24 cellular contexts compared by ENCODE assay signal in the genomic region with DNA sequence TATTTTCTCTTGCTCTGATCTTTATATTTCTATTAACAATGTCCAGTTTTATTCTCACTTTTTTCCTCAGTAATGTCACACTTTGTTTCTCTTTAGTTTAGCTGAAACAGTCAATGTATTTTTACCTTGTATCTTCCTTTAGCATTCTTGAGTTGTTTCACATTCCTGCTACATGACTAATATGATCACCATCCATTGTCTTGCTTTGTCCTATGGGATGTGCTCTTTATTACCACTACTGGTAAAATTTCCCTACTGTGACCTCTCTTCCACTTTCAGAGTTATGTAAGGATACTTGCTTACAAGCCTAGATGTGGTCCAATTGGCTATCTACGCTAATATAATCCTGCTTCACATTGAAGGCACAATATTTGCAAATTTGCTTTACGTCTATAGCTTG.
A peak's percentile ranks its signal among the peaks of the same experiment; 100 is the strongest.
DNase-seq lines count a peak whose midpoint lies in the region; ATAC-seq and TF ChIP-seq lines count a peak whose summit lies in the region.
"Had no signal": no experiment of that assay in that cellular context is flagged by ENCODE, and none has a peak within 500 bp of the region (broad histone marks: within the 10 kb centered on the region; RNA-seq: fewer than 3 reads in every experiment).

No MANE protein-coding gene starts in this region.

- POLR2A ChIA-PET in RWPE1 (lab: Yijun Ruan, JAX; ENCODE audit: low non-redundant PET), result no interaction called here

- DNase-seq in ACHN (peak; percentile 60), RWPE1 (ENCODE audit: low spot score) (peak; percentile 0), epithelial cell of prostate (ENCODE audit: low read depth, low spot score) (no peak), non-pigmented ciliary epithelial cell (ENCODE audit: low read depth) (peak; percentile 31), KG1 (lab: John Stamatoyannopoulos, UW) (no peak), middle frontal gyrus (ENCODE audit: extremely low spot score, low spot score) (no peak), sigmoid colon (no peak)
- DNase-seq: activated B cell treated with CpG ODN at 0.5 μM for 24 hours; activated CD4-positive, alpha-beta memory T cell treated with anti-CD3 and anti-CD28 coated beads, Interleukin-2, amount 10 ng/mL, durations not matched to agents 7 days and 5 days; activated naive CD4-positive, alpha-beta T cell; activated T-cell treated with anti-CD3 and anti-CD28 coated beads for 4 hours; CD4-positive, alpha-beta memory T cell; cerebellar nuclear complex; DND-41; effector memory CD8-positive, alpha-beta T cell; H7; NCI-H1048; NCI-H1930; occipital lobe; SK-N-SH had no signal

- H3K36me3 ChIP-seq in sigmoid colon, result no peaks in the 10 kb centered on the region
- H3K36me3 ChIP-seq: suprapubic skin, vagina had no signal

- TF ChIP-seq CTCF in RWPE1 (conservative IDR thresholded peaks at IDR 0.05; ENCODE audit: low read depth), result no peak
- no peak for TF ChIP-seq CTCF in sigmoid colon (IDR thresholded peaks at IDR 0.05)

- TF ChIP-seq EP300 in sigmoid colon (IDR thresholded peaks at IDR 0.05), result no peak

- H3K4me1 ChIP-seq in sigmoid colon, result peaks cover 0 to 26% (median 14%) of the 10 kb centered on the region in 4 donors
- H3K4me1 ChIP-seq: vagina had no signal

- CTCF ChIA-PET in RWPE1 (lab: Yijun Ruan, JAX), result no interaction called here

- intact Hi-C loops in sigmoid colon (cut with DNase I), result loop anchor here (10.0 kb wide), 1 partner anchor 122 kb away; no protein-coding TSS in a partner anchor

- no peak for TF ChIP-seq POLR2A in sigmoid colon (IDR thresholded peaks at IDR 0.05)

- no peak for ATAC-seq in GM18511 (IDR thresholded peaks at IDR 0.05; ENCODE audit: unreplicated experiment)
- ATAC-seq: effector memory CD8-positive, alpha-beta T cell; Panc1 had no signal

- 91% methylated on average over 2 of the region's 2 CpGs for WGBS in sigmoid colon, 2 donors

- H3K27ac ChIP-seq in RWPE1, result no peak overlapping the region
- peak overlapping the region; percentile 68 for H3K27ac ChIP-seq in epithelial cell of prostate
- H3K27ac ChIP-seq in sigmoid colon, result no peak overlapping the region
- H3K27ac ChIP-seq: suprapubic skin, vagina had no signal

- in situ Hi-C loops in ACHN (cut with HindIII; ENCODE audit: low pct_ligation_motif_present, low pct_unique_long_range_greater_than_20kb, low sequenced_read_pairs), result no loop called here

- no peak overlapping the region for H3K4me3 ChIP-seq in sigmoid colon
- H3K4me3 ChIP-seq: suprapubic skin, vagina had no signal

- H3K27me3 ChIP-seq in sigmoid colon, result no peaks in the 10 kb centered on the region
- H3K27me3 ChIP-seq: suprapubic skin, vagina had no signal

- peaks cover 0 to 3% (median 0%) of the 10 kb centered on the region in 4 donors for H3K9me3 ChIP-seq in sigmoid colon
- H3K9me3 ChIP-seq: SK-N-SH, suprapubic skin, vagina had no signal

Comparison
In these comparisons a context has a peak if more than half of its experiments do, and no peak if none do; other contexts are left out.
1. DNase-seq: peak in ACHN (single experiment), RWPE1 (single experiment) and non-pigmented ciliary epithelial cell (single experiment); none in epithelial cell of prostate (single experiment), KG1 (single experiment), middle frontal gyrus (single experiment) and sigmoid colon (single experiment).